In the genomic region with DNA sequence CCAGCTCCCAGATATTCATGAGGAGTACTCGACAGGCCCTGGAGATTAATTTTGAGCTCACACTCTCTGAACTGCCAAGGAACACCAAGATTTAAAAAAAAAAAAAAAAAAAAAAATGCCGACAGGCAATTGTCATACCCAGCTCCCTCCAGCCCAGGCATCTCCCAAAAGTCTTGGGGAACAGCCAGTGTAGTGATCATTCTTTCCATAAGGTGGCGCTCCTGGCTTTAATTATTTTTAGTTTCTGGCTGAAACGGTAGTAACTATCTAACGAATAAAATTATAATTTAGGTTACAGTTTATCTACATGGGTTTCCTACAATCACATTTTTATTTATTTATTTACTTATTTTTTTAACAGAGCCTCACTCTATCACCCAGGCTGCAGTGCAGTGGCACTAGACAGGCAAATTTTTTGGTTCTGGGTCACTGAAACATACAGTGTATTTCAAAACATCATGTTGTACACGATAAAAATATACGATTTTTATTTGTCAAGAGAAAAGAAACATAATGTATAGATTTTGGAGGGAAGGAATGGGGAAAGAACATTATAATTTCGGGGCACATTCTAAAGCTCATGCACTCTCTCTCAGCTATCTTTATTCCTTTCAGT, we compare ENCODE assay signal across 8 cellular contexts.
DNase-seq lines count a peak whose midpoint lies in the region; ATAC-seq and TF ChIP-seq lines count a peak whose summit lies in the region.

No MANE protein-coding gene starts in this region.

- no peak overlapping the region for H3K4me3 Mint-ChIP-seq in nephron progenitor cell

- CTCF ChIA-PET in SK-N-SH (lab: Yijun Ruan, JAX) = interaction anchor here (0.6 to 11.8 kb wide), 39 partner anchors 9 to 1574 kb away, joined by 3 to 94 read pairs (median 4); a partner anchor contains a TSS

- H3K9ac ChIP-seq in SK-N-SH = no peak overlapping the region

- H3K27ac Mint-ChIP-seq in nephron progenitor cell = no peak overlapping the region

- no peak overlapping the region for H3K4me2 ChIP-seq in SK-N-SH

- TF ChIP-seq CTCF in SK-N-SH (IDR thresholded peaks at IDR 0.05) (peak; percentile 84), esophagus muscularis mucosa (IDR thresholded peaks at IDR 0.05) (peak; percentile 72 to 88 (median 77)), nephron progenitor cell (IDR thresholded peaks at IDR 0.05) (peak; percentile 70)

- TF ChIP-seq EP300 in Ishikawa (IDR thresholded peaks at IDR 0.05; ENCODE audit: borderline replicate concordance) (no peak), SK-N-SH (IDR thresholded peaks at IDR 0.05; ENCODE audit: borderline replicate concordance in 1 of 2, low read depth in 1 of 2, low read length in 1 of 2) (no peak), esophagus muscularis mucosa (IDR thresholded peaks at IDR 0.05) (no peak)

- H3K79me2 ChIP-seq in SK-N-SH (ENCODE audit: insufficient read depth) = no peaks in the 10 kb centered on the region

- ATAC-seq in activated CD4-positive, CD25-positive, alpha-beta regulatory T cell treated with anti-CD3 and anti-CD28 coated beads, Interleukin-2, amount 50 U/mL, for 24 hours = no peak

- intact Hi-C loops in esophagus muscularis mucosa (cut with DNase I) = loop anchor here (5.0 to 10.0 kb wide), 4 partner anchors 157 to 1204 kb away; a partner anchor contains a TSS

- TF ChIP-seq POLR2A in esophagus muscularis mucosa (IDR thresholded peaks at IDR 0.05; ENCODE audit: low read depth) = no peak

- TF ChIP-seq RAD21 in Ishikawa (IDR thresholded peaks at IDR 0.05; ENCODE audit: low read depth) = peak; percentile 66
- TF ChIP-seq RAD21 in SK-N-SH (IDR thresholded peaks at IDR 0.05; ENCODE audit: low read length) = peak; percentile 58

- peaks cover 0 to 49% of the 10 kb centered on the region in 2 experiments for H3K36me3 ChIP-seq in SK-N-SH (replicated peaks in 1 of 2; ENCODE audit: control insufficient read depth in 1 of 2, insufficient read depth in 2 of 2, low read length in 1 of 2)
- peaks cover 0 to 79% (median 15%) of the 10 kb centered on the region in 4 donors for H3K36me3 ChIP-seq in esophagus muscularis mucosa

- H3K4me3 ChIP-seq in SK-N-SH (ENCODE audit: low read depth in 2 of 2, low read length in 1 of 2) = no peak overlapping the region
- H3K4me3 ChIP-seq in esophagus muscularis mucosa = no peak overlapping the region

- POLR2A ChIA-PET in SK-N-SH (lab: Yijun Ruan, JAX) = interaction anchor here (0.6 to 0.7 kb wide), 3 partner anchors 104 to 704 kb away, joined by 3 read pairs; no protein-coding TSS in a partner anchor

- WGBS in SK-N-SH (ENCODE audit: low lambda C conversion rate) = 31% methylated on average over 8 of the region's 8 CpGs
- 29% methylated on average over 7 of the region's 8 CpGs for WGBS in esophagus muscularis mucosa

- H3K4me1 Mint-ChIP-seq in nephron progenitor cell = peaks cover 46% of the 10 kb centered on the region

- H3F3A ChIP-seq in SK-N-SH (replicated peaks; ENCODE audit: insufficient read depth) = no peaks in the 10 kb centered on the region

- H3K9me3 ChIP-seq in SK-N-SH = no peaks in the 10 kb centered on the region
- no peaks in the 10 kb centered on the region for H3K9me3 ChIP-seq in esophagus muscularis mucosa

- no peak overlapping the region for H2AFZ ChIP-seq in SK-N-SH (ENCODE audit: low read depth)

- H3K27me3 Mint-ChIP-seq in nephron progenitor cell (ENCODE audit: low read depth, poor library complexity) = peaks cover 4% of the 10 kb centered on the region

- no peaks in the 10 kb centered on the region for H4K20me1 ChIP-seq in SK-N-SH (ENCODE audit: insufficient read depth)

- no peaks in the 10 kb centered on the region for H3K9me2 ChIP-seq in SK-N-SH

- no peaks in the 10 kb centered on the region for H3K36me3 Mint-ChIP-seq in nephron progenitor cell (ENCODE audit: low read depth)

- H3K9me3 Mint-ChIP-seq in nephron progenitor cell = no peaks in the 10 kb centered on the region

- peaks cover 0 to 6% of the 10 kb centered on the region in 2 experiments; a peak in 2 of 4 replicates for H3K4me1 ChIP-seq in SK-N-SH (ENCODE audit: control insufficient read depth in 1 of 2, insufficient read depth in 2 of 2, low read depth in 1 of 2, low read length in 1 of 2)
- peaks cover 13 to 34% (median 27%) of the 10 kb centered on the region in 4 donors for H3K4me1 ChIP-seq in esophagus muscularis mucosa

- DNase-seq in NCI-H510A treated with DMSO at 0.1 percent for 48 hours (lab: John Stamatoyannopoulos, UW) (peak; percentile 18), NCI-H510A (lab: John Stamatoyannopoulos, UW) (no peak), SK-N-SH (peak; percentile 49), esophagus muscularis mucosa (ENCODE audit: extremely low spot score) (no peak), nephron progenitor cell (peak; percentile 74), NCI-H2107 (lab: John Stamatoyannopoulos, UW) (no peak)

- H3K27ac ChIP-seq in SK-N-SH (ENCODE audit: low read depth in 2 of 2, low read length in 1 of 2) (no peak overlapping the region), esophagus muscularis mucosa (replicated peaks in 1 of 4) (no peak overlapping the region)

- H3K27me3 ChIP-seq in SK-N-SH (ENCODE audit: insufficient read depth) = no peaks in the 10 kb centered on the region
- no peaks in the 10 kb centered on the region for H3K27me3 ChIP-seq in esophagus muscularis mucosa

TF ChIP-seq in Ishikawa, 13 proteins besides CTCF, POLR2A, EP300 and RAD21:
- TF ChIP-seq TEAD4 (IDR thresholded peaks at IDR 0.05) (peak; percentile 53; the same call in 1 of the 2 replicates), CREB1 (IDR thresholded peaks at IDR 0.05; ENCODE audit: low read depth) (no peak)
TF ChIP-seq in Ishikawa: peak in this region for 1.

TF ChIP-seq in SK-N-SH, 30 proteins besides CTCF, POLR2A, EP300 and RAD21:
- TF ChIP-seq GATA2 (CRISPR knock-in tag; IDR thresholded peaks at IDR 0.05) = no peak
- peak; percentile 32 for TF ChIP-seq SMC3 (IDR thresholded peaks at IDR 0.05; ENCODE audit: low read depth, low read length)

Comparison
In these comparisons a context has a peak if more than half of its experiments do, and no peak if none do; other contexts are left out.
1. DNase-seq: peak in NCI-H510A treated with DMSO at 0.1 percent for 48 hours (single experiment), SK-N-SH (single experiment) and nephron progenitor cell (single experiment); none in NCI-H510A (single experiment), esophagus muscularis mucosa (single experiment) and NCI-H2107 (single experiment).
2. Peak in every context shown above with its lines, with median percentiles within 50 percentile points of each other: CTCF ChIP-seq.